ENCODE assay signal across 26 cellular contexts in the genomic region with DNA sequence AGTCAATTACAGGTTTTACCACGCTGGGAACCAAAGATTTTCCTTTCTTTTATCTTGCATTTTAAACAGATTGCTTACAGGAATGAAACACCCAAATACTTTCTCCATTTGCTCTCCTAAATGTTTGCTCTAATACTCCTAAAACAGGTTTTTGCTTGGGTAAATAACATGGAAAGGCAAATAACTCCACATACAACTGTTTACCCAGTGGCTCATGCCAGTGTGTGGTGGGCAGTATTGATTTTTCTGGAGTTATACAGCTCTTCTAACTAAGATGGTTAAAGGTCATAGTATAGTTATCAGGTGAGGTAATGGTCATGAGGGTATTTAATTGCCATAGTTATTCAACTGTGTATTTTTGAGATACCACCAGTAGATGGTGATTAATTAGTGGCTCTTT.
A peak's percentile ranks its signal among the peaks of the same experiment; 100 is the strongest.
DNase-seq lines count a peak whose midpoint lies in the region; ATAC-seq and TF ChIP-seq lines count a peak whose summit lies in the region.
"Had no signal": no experiment of that assay in that cellular context is flagged by ENCODE, and none has a peak within 500 bp of the region (broad histone marks: within the 10 kb centered on the region; RNA-seq: fewer than 3 reads in every experiment).

No MANE protein-coding gene starts in this region.

- H3K4me3 ChIP-seq in breast epithelium (no peak overlapping the region), lung (no peak overlapping the region)
- H3K4me3 ChIP-seq: K562, MG63 had no signal

- in situ Hi-C loops in T47D (cut with HindIII; ENCODE audit: low pct_unique_long_range_greater_than_20kb, low sequenced_read_pairs), result no loop called here

- TF ChIP-seq CTCF in breast epithelium (IDR thresholded peaks at IDR 0.05) (no peak), lung (IDR thresholded peaks at IDR 0.05; ENCODE audit: control extremely low read depth, extremely low read depth) (no peak)

- H3K36me3 ChIP-seq in breast epithelium (no peaks in the 10 kb centered on the region), lung (ENCODE audit: control insufficient read depth in 2 of 2, insufficient read depth in 2 of 2, low read length in 2 of 2) (no peaks in the 10 kb centered on the region)
- H3K36me3 ChIP-seq: MG63, WERI-Rb-1 had no signal

- no peak for TF ChIP-seq POLR2A in breast epithelium (IDR thresholded peaks at IDR 0.05)

- 70 to 88% methylated on average over 1 of the region's 1 CpG for WGBS in lung, 2 donors

- intact Hi-C loops in breast epithelium (cut with DNase I; ENCODE audit: low total_unique reads), result no loop called here

- H3K27me3 ChIP-seq in breast epithelium, result no peaks in the 10 kb centered on the region
- no peaks in the 10 kb centered on the region for H3K27me3 ChIP-seq in lung (ENCODE audit: control insufficient read depth, insufficient read depth)
- H3K27me3 ChIP-seq: MG63 had no signal

- peak; percentile 17 to 89 for DNase-seq in T47D (ENCODE audit: low read depth in 1 of 2, low spot score in 1 of 2)
- no peak for DNase-seq in breast epithelium (ENCODE audit: low spot score in 2 of 2)
- DNase-seq in epithelial cell of prostate (ENCODE audit: low read depth, low spot score), result no peak
- DNase-seq in lung (ENCODE audit: low spot score), result no peak
- no peak for DNase-seq in NCI-H1930 (lab: John Stamatoyannopoulos, UW)
- no peak for DNase-seq in SW480 (ENCODE audit: low spot score)
- DNase-seq: activated CD4-positive, alpha-beta T cell treated with anti-CD3 and anti-CD28 coated beads, Interleukin-2, amount 10 ng/mL, durations not matched to agents 7 days and 5 days; activated effector memory CD4-positive, alpha-beta T cell treated with Interleukin-2 at 50 U/mL for 16 hours; activated T-cell treated with anti-CD3 and anti-CD28 coated beads, Interleukin-2, amount 50 U/mL, for 1 hour; AML-193; amygdala; CD4-positive, CD25-positive, alpha-beta regulatory T cell; effector CD4-positive, alpha-beta T cell; hypothalamus; MG63; naive thymus-derived CD8-positive, alpha-beta T cell; NCI-H1105; NCI-H2029 treated with DMSO at 0.1 percent for 48 hours; NCI-H524 treated with DMSO at 0.1 percent for 48 hours; Right ventricle myocardium superior; stimulated activated naive B cell treated with anti-CD40 and anti-IgM and Interleukin-4, amounts not matched to agents 10 μg/mL and 1 μg/mL and 100 μg/mL, for 72 hours; WERI-Rb-1 had no signal

- H3K4me1 ChIP-seq in breast epithelium (no peaks in the 10 kb centered on the region), lung (ENCODE audit: control insufficient read depth in 2 of 2, insufficient read depth in 2 of 2, low read length in 2 of 2) (peaks cover 0 to 2% of the 10 kb centered on the region in 2 donors)

- peak; percentile 83 for ATAC-seq in lung (ENCODE audit: insufficient read depth, low FRiP score)
- ATAC-seq in GM18868 (IDR thresholded peaks at IDR 0.05; ENCODE audit: unreplicated experiment), result no peak
- no peak for ATAC-seq in HG02642 (IDR thresholded peaks at IDR 0.05; ENCODE audit: poor library complexity, unreplicated experiment)
- ATAC-seq: activated naive CD4-positive, alpha-beta T cell treated with anti-CD3 and anti-CD28 coated beads, Interleukin-2, amount 50 U/mL, for 72 hours; K562; naive thymus-derived CD8-positive, alpha-beta T cell; stimulated activated naive B cell treated with anti-CD40 and anti-IgM and Interleukin-4, amounts not matched to agents 10 μg/mL and 1 μg/mL and 100 μg/mL, for 72 hours had no signal

- H3K9me3 ChIP-seq in breast epithelium, result no peaks in the 10 kb centered on the region
- H3K9me3 ChIP-seq in lung (ENCODE audit: control insufficient read depth in 2 of 2, insufficient read depth in 1 of 2, low read length in 1 of 2), result peaks cover 0 to 2% of the 10 kb centered on the region in 2 donors
- H3K9me3 ChIP-seq: MG63 had no signal

- H3K27ac ChIP-seq in breast epithelium, result peak overlapping the region in 1 of 2 donors; percentile 8
- peak overlapping the region; percentile 40 for H3K27ac ChIP-seq in epithelial cell of prostate
- no peak overlapping the region for H3K27ac ChIP-seq in lung (ENCODE audit: low read depth in 1 of 2, low read length in 1 of 2)
- H3K27ac ChIP-seq: WERI-Rb-1 had no signal

Comparison
In these comparisons a context has a peak if more than half of its experiments do, and no peak if none do; other contexts are left out.
1. DNase-seq: peak in T47D (2 of 2); none in breast epithelium (0 of 2), epithelial cell of prostate (single experiment), lung (single experiment), NCI-H1930 (0 of 2) and SW480 (single experiment).